In the genomic region with DNA sequence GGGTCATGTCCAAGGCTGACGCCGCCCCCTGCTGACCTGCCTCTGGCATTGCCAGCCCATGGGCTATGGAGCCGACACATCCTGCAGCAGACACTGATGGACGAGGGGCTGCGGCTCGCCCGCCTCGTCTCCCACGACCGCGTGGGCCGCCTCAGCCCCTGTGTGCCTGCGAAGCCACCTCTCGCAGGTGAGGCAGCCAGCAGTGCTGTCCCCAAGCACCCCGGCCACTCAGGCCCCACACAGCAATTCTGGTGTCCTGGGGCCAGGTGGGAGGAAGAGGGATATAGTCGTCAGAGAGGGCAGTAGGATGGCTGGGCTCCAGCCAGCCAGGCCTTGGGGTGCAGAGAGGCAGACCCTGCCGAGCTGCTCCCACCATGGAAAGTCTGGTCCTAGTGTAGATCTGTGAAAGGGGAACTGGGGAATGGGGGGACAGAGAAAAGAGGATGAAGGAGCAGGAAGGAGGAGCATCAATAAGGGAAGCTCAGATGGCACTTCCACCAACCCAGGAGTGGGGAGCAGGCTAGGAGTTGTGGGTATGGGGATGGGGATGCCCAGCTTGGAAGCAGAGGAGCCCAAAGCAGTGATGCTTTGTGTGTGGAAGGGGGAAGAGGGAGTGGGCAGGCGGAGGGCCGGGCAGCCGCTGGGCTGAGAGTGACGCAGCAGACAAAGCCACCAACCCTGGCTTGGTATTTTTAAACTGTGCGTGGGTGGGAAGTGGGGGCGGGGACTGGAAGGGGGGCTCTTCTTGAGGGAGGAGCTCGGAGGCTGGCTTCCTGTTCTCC, we compare ENCODE assay signal across 8 cellular contexts. TPM values are rescaled to one million over a fixed set of nuclear protein-coding genes. Genes with fewer than 3 reads are reported as not detected.
A peak's percentile ranks its signal among the peaks of the same experiment; 100 is the strongest.
DNase-seq lines count a peak whose midpoint lies in the region; ATAC-seq and TF ChIP-seq lines count a peak whose summit lies in the region.

No MANE protein-coding gene starts in this region.

- H3K27ac ChIP-seq in heart left ventricle = peak overlapping the region in 11 of 12 donors; percentile 20 to 99 (median 68)

- H3K36me3 Mint-ChIP-seq in activated naive CD8-positive, alpha-beta T cell treated with anti-CD3 and anti-CD28 coated beads, Interleukin-2, amount 10 ng/mL, durations not matched to agents 7 days and 5 days = peaks cover 25% of the 10 kb centered on the region

- peaks cover 0 to 54% (median 39%) of the 10 kb centered on the region in 12 donors for H3K4me1 ChIP-seq in heart left ventricle

- H3K27me3 ChIP-seq in heart left ventricle = no peaks in the 10 kb centered on the region

- 47 to 63% (median 53%) methylated on average over 13 to 24 of the region's 24 CpGs for WGBS in heart left ventricle, 4 donors

- peaks cover 0 to 75% (median 70%) of the 10 kb centered on the region in 9 donors for H3K36me3 ChIP-seq in heart left ventricle

- H3K27ac Mint-ChIP-seq in activated naive CD8-positive, alpha-beta T cell treated with anti-CD3 and anti-CD28 coated beads, Interleukin-2, amount 10 ng/mL, durations not matched to agents 7 days and 5 days = peak overlapping the region; percentile 95

- TF ChIP-seq CTCF in heart left ventricle (IDR thresholded peaks at IDR 0.05) = peak in 11 of 12 donors; percentile 14 to 54 (median 44)
- TF ChIP-seq CTCF in retinal pigment epithelial cell (conservative IDR thresholded peaks at IDR 0.05; ENCODE audit: low read depth, low read length) = peak; percentile 73

- H3K4me3 ChIP-seq in heart left ventricle (peak overlapping the region in 3 of 12 donors; percentile 14 to 26 (median 25)), retinal pigment epithelial cell (ENCODE audit: low read length) (no peak overlapping the region)

- POLR2A ChIA-PET in activated naive CD8-positive, alpha-beta T cell treated with anti-CD3 and anti-CD28 coated beads, Interleukin-2, amount 10 ng/mL, durations not matched to agents 7 days and 5 days (lab: Charles Lee) = interaction anchor here (0.6 to 16.0 kb wide), 8 partner anchors 10 to 342 kb away, joined by 3 to 225 read pairs (median 4); partner anchors contain the start of genes NEMP1 and STAT6

- H3K27me3 Mint-ChIP-seq in activated naive CD8-positive, alpha-beta T cell treated with anti-CD3 and anti-CD28 coated beads, Interleukin-2, amount 10 ng/mL, durations not matched to agents 7 days and 5 days = no peaks in the 10 kb centered on the region

- H3K9me3 ChIP-seq in heart left ventricle = no peaks in the 10 kb centered on the region

- intact Hi-C loops in heart left ventricle (cut with DNase I) = loop anchor here in 1 of 10 donors (2.0 kb wide), 1 partner anchor 13 kb away; no protein-coding TSS in a partner anchor

- DNase-seq in AG08396 (ENCODE audit: low spot score) = peak; percentile 89
- DNase-seq in RPMI8226 = peak; percentile 57
- DNase-seq in activated naive CD8-positive, alpha-beta T cell treated with anti-CD3 and anti-CD28 coated beads, Interleukin-2, amount 10 ng/mL, durations not matched to agents 7 days and 5 days = peak; percentile 76
- peak; percentile 78 to 85 (median 79) for DNase-seq in heart left ventricle
- no peak for DNase-seq in retinal pigment epithelial cell (ENCODE audit: low read depth)
- no peak for DNase-seq in NCI-H2196 (lab: John Stamatoyannopoulos, UW; ENCODE audit: unreplicated experiment)

- peak; percentile 52 for ATAC-seq in GM19351 (IDR thresholded peaks at IDR 0.05; ENCODE audit: unreplicated experiment)
- peak; percentile 50 for ATAC-seq in activated naive CD8-positive, alpha-beta T cell treated with anti-CD3 and anti-CD28 coated beads, Interleukin-2, amount 10 ng/mL, durations not matched to agents 7 days and 5 days (ENCODE audit: low read depth)
- ATAC-seq in heart left ventricle = peak in 3 of 4 donors; percentile 42 to 66 (median 52)
- ATAC-seq in HG03571 (IDR thresholded peaks at IDR 0.05; ENCODE audit: unreplicated experiment) = no peak

- no peaks in the 10 kb centered on the region for H3K9me3 Mint-ChIP-seq in activated naive CD8-positive, alpha-beta T cell treated with anti-CD3 and anti-CD28 coated beads, Interleukin-2, amount 10 ng/mL, durations not matched to agents 7 days and 5 days

- H3K4me3 Mint-ChIP-seq in activated naive CD8-positive, alpha-beta T cell treated with anti-CD3 and anti-CD28 coated beads, Interleukin-2, amount 10 ng/mL, durations not matched to agents 7 days and 5 days = peak overlapping the region; percentile 83

- TF ChIP-seq POLR2A in heart left ventricle (IDR thresholded peaks at IDR 0.05) = no peak

- H3K4me1 Mint-ChIP-seq in activated naive CD8-positive, alpha-beta T cell treated with anti-CD3 and anti-CD28 coated beads, Interleukin-2, amount 10 ng/mL, durations not matched to agents 7 days and 5 days = peaks cover 44% of the 10 kb centered on the region

RNA-seq across cellular contexts. Expression of gene NAB2, which starts 4.7 kb away (rescaled TPM):
- total RNA-seq in activated naive CD8-positive, alpha-beta T cell treated with anti-CD3 and anti-CD28 coated beads, Interleukin-2, amount 10 ng/mL, durations not matched to agents 7 days and 5 days = 10 to 100 TPM; 13.1 to 16.1 TPM
- 10 to 100 TPM in 8 of 9 donors, 1 to 10 TPM in 1; 8.7 to 20.3 (median 11.8) TPM for total RNA-seq in heart left ventricle
- polyA plus RNA-seq in heart left ventricle = 10 to 100 TPM; 10.7 to 30.1 TPM

RNA-seq across cellular contexts. Expression of gene NEMP1, which starts 15.0 kb away (rescaled TPM):
- 10 to 100 TPM; 52.9 to 59.6 TPM for total RNA-seq in activated naive CD8-positive, alpha-beta T cell treated with anti-CD3 and anti-CD28 coated beads, Interleukin-2, amount 10 ng/mL, durations not matched to agents 7 days and 5 days
- 10 to 100 TPM in 1 of 9 donors, 1 to 10 TPM in 8; 1.7 to 12.0 (median 3.6) TPM for total RNA-seq in heart left ventricle
- polyA plus RNA-seq in heart left ventricle = 1 to 10 TPM; 1.4 to 2.2 TPM

RNA-seq across cellular contexts. Expression of gene STAT6, which starts 17.6 kb away (rescaled TPM):
- 100 to 1,000 TPM; 251 to 263 TPM for total RNA-seq in activated naive CD8-positive, alpha-beta T cell treated with anti-CD3 and anti-CD28 coated beads, Interleukin-2, amount 10 ng/mL, durations not matched to agents 7 days and 5 days
- total RNA-seq in heart left ventricle = 10 to 100 TPM; 31.6 to 87.7 (median 37.6) TPM
- polyA plus RNA-seq in heart left ventricle = 10 to 100 TPM; 39.6 to 41.0 TPM

RNA-seq across cellular contexts. Expression of gene LRP1, which starts 34.7 kb away (rescaled TPM):
- 1 to 10 TPM; 4.9 to 6.1 TPM for total RNA-seq in activated naive CD8-positive, alpha-beta T cell treated with anti-CD3 and anti-CD28 coated beads, Interleukin-2, amount 10 ng/mL, durations not matched to agents 7 days and 5 days
- 100 to 1,000 TPM in 4 of 9 donors, 10 to 100 TPM in 5; 51.5 to 316 (median 71.1) TPM for total RNA-seq in heart left ventricle
- polyA plus RNA-seq in heart left ventricle = 10 to 100 TPM; 23.0 to 31.5 TPM

RNA-seq across cellular contexts. Expression of gene MYO1A, which starts 43.7 kb away (rescaled TPM):
- total RNA-seq in activated naive CD8-positive, alpha-beta T cell treated with anti-CD3 and anti-CD28 coated beads, Interleukin-2, amount 10 ng/mL, durations not matched to agents 7 days and 5 days = 1 to 10 TPM; 1.2 to 2.1 TPM
- total RNA-seq in heart left ventricle = under 1 TPM in 3 of 9 donors, not detected in 6; 0.06 to 0.77 (median 0.45) TPM
- under 1 TPM in 1 of 2 donors, not detected in 1; 0.19 TPM for polyA plus RNA-seq in heart left ventricle

Comparison
In these comparisons a context has a peak if more than half of its experiments do, and no peak if none do; other contexts are left out.
1. DNase-seq: peak in AG08396 (single experiment), RPMI8226 (single experiment), activated naive CD8-positive, alpha-beta T cell treated with anti-CD3 and anti-CD28 coated beads, Interleukin-2, amount 10 ng/mL, durations not matched to agents 7 days and 5 days (single experiment) and heart left ventricle (5 of 5); none in retinal pigment epithelial cell (single experiment) and NCI-H2196 (single experiment).
2. RNA of gene NEMP1, which starts 15.0 kb away (total RNA-seq): 52.9 to 59.6 TPM in activated naive CD8-positive, alpha-beta T cell treated with anti-CD3 and anti-CD28 coated beads, Interleukin-2, amount 10 ng/mL, durations not matched to agents 7 days and 5 days; 1.7 to 12.0 TPM in heart left ventricle; every median in the first group is over 4 times any median in the second.